ENCODE assay signal across 8 cellular contexts in genomic region chr11:11148104-11148509, GRCh38.
DNase-seq lines count a peak whose midpoint lies in the region; ATAC-seq, FAIRE-seq and TF ChIP-seq lines count a peak whose summit lies in the region.

No MANE protein-coding gene starts in this region.

- H3K36me3 ChIP-seq in bronchial epithelial cell (ENCODE audit: control insufficient read depth, insufficient read depth, low read length) (no peaks in the 10 kb centered on the region), tibial nerve (no peaks in the 10 kb centered on the region)

- H3K4me3 ChIP-seq in bronchial epithelial cell (ENCODE audit: low read depth, low read length) (no peak overlapping the region), tibial nerve (no peak overlapping the region)

- H3K9me3 ChIP-seq in tibial nerve = no peaks in the 10 kb centered on the region

- H3K27ac Mint-ChIP-seq in activated CD8-positive, alpha-beta memory T cell treated with anti-CD3 and anti-CD28 coated beads, Interleukin-2, amount 10 ng/mL, durations not matched to agents 7 days and 5 days = no peak overlapping the region

- ATAC-seq in left lobe of liver = peak; percentile 92
- ATAC-seq in activated CD8-positive, alpha-beta memory T cell treated with anti-CD3 and anti-CD28 coated beads, Interleukin-2, amount 10 ng/mL, durations not matched to agents 7 days and 5 days = no peak
- ATAC-seq in GM18873 (IDR thresholded peaks at IDR 0.05; ENCODE audit: low FRiP score, unreplicated experiment) = no peak

- H3K4me3 Mint-ChIP-seq in activated CD8-positive, alpha-beta memory T cell treated with anti-CD3 and anti-CD28 coated beads, Interleukin-2, amount 10 ng/mL, durations not matched to agents 7 days and 5 days = no peak overlapping the region

- peaks cover 0 to 27% (median 11%) of the 10 kb centered on the region in 4 donors for H3K4me1 ChIP-seq in tibial nerve

- TF ChIP-seq CTCF in bronchial epithelial cell (IDR thresholded peaks at IDR 0.05; ENCODE audit: insufficient read depth, low read length, severe bottlenecking) (peak; percentile 22), tibial nerve (IDR thresholded peaks at IDR 0.05) (peak in 3 of 5 experiments; percentile 18 to 45 (median 30))

- 8 to 45% methylated on average over 5 of the region's 5 CpGs for WGBS in tibial nerve, 2 donors

- CTCF ChIA-PET in activated CD8-positive, alpha-beta memory T cell treated with anti-CD3 and anti-CD28 coated beads, Interleukin-2, amount 10 ng/mL, durations not matched to agents 7 days and 5 days (lab: Charles Lee) = interaction anchor here (1.6 to 1.8 kb wide), 2 partner anchors 11 to 109 kb away, joined by 4 read pairs; no protein-coding TSS in a partner anchor

- H3K27me3 ChIP-seq in bronchial epithelial cell (ENCODE audit: control insufficient read depth, insufficient read depth, low read length) (no peaks in the 10 kb centered on the region), tibial nerve (no peaks in the 10 kb centered on the region)

- peak in 1 of 2 donors; percentile 85 for TF ChIP-seq EP300 in tibial nerve (IDR thresholded peaks at IDR 0.05)

- H3K4me1 Mint-ChIP-seq in activated CD8-positive, alpha-beta memory T cell treated with anti-CD3 and anti-CD28 coated beads, Interleukin-2, amount 10 ng/mL, durations not matched to agents 7 days and 5 days = peaks cover 27% of the 10 kb centered on the region

- FAIRE-seq in bronchial epithelial cell (lab: Jason Lieb, UNC) = no peak

- DNase-seq in AG08395 (ENCODE audit: low spot score) (peak; percentile 98), M059J (ENCODE audit: low read depth) (peak; percentile 24), bronchial epithelial cell (ENCODE audit: low read depth) (peak; percentile 49), left lobe of liver (ENCODE audit: low spot score) (peak; percentile 79), tibial nerve (ENCODE audit: low spot score in 2 of 2) (peak; percentile 40 to 63), UCSD-AML1 (lab: John Stamatoyannopoulos, UW; ENCODE audit: unreplicated experiment) (no peak)
- no peak for DNase-seq in activated CD8-positive, alpha-beta memory T cell treated with anti-CD3 and anti-CD28 coated beads, Interleukin-2, amount 10 ng/mL, durations not matched to agents 7 days and 5 days

- peak overlapping the region in 3 of 4 donors; percentile 11 to 71 (median 70) for H3K27ac ChIP-seq in tibial nerve

- peaks cover 1% of the 10 kb centered on the region for H3K36me3 Mint-ChIP-seq in activated CD8-positive, alpha-beta memory T cell treated with anti-CD3 and anti-CD28 coated beads, Interleukin-2, amount 10 ng/mL, durations not matched to agents 7 days and 5 days

- H3K9me3 Mint-ChIP-seq in activated CD8-positive, alpha-beta memory T cell treated with anti-CD3 and anti-CD28 coated beads, Interleukin-2, amount 10 ng/mL, durations not matched to agents 7 days and 5 days (ENCODE audit: low read depth) = no peaks in the 10 kb centered on the region

- no peak for TF ChIP-seq POLR2A in tibial nerve (IDR thresholded peaks at IDR 0.05)

- H3K27me3 Mint-ChIP-seq in activated CD8-positive, alpha-beta memory T cell treated with anti-CD3 and anti-CD28 coated beads, Interleukin-2, amount 10 ng/mL, durations not matched to agents 7 days and 5 days = no peaks in the 10 kb centered on the region

Comparison
In these comparisons a context has a peak if more than half of its experiments do, and no peak if none do; other contexts are left out.
1. DNase-seq: peak in AG08395 (single experiment), M059J (single experiment), bronchial epithelial cell (single experiment), left lobe of liver (single experiment) and tibial nerve (2 of 2); none in activated CD8-positive, alpha-beta memory T cell treated with anti-CD3 and anti-CD28 coated beads, Interleukin-2, amount 10 ng/mL, durations not matched to agents 7 days and 5 days (single experiment) and UCSD-AML1 (single experiment).